11 cellular contexts compared by ENCODE assay signal in the genomic region with DNA sequence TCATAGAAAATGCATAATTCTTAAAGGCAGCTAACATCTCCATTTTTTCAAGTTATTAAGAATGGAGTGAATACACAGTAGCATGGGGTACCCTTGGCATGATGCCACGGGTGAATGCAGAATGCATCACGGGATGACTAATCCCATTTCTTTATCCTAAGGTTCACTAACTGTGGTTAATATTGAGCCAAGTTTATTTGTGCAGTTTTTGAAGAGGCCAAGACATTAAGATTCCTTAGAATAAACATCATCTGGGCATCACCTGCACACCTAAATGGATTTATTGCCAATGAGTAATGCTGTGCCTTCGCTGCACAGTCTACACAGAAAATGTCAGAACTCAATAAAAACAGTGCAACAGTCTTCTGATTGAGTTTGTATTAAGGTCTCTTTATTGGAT.
DNase-seq lines count a peak whose midpoint lies in the region; ATAC-seq, FAIRE-seq and TF ChIP-seq lines count a peak whose summit lies in the region.
"Had no signal": no experiment of that assay in that cellular context is flagged by ENCODE, and none has a peak within 500 bp of the region (broad histone marks: within the 10 kb centered on the region; RNA-seq: fewer than 3 reads in every experiment).

No MANE protein-coding gene starts in this region.

- POLR2A ChIA-PET in Caco-2 (lab: Charles Lee) = no interaction called here

- CTCF ChIA-PET in Caco-2 (lab: Charles Lee) = no interaction called here

- intact Hi-C loops in Caco-2 (cut with micrococcal nuclease; ENCODE audit: unreplicated experiment) = no loop called here
- intact Hi-C loops in ascending aorta (cut with DNase I) = no loop called here

- no peaks in the 10 kb centered on the region for H3K9me3 ChIP-seq in MG63
- H3K9me3 ChIP-seq in astrocyte (ENCODE audit: insufficient read depth, low read depth, low read length) = no peaks in the 10 kb centered on the region
- no peaks in the 10 kb centered on the region for H3K9me3 ChIP-seq in Caco-2
- no peaks in the 10 kb centered on the region for H3K9me3 ChIP-seq in ascending aorta

- peaks cover 7% of the 10 kb centered on the region for H3K4me1 ChIP-seq in astrocyte (ENCODE audit: insufficient read depth, low read length)
- no peaks in the 10 kb centered on the region for H3K4me1 ChIP-seq in Caco-2
- H3K4me1 ChIP-seq in ascending aorta = no peaks in the 10 kb centered on the region

- H4K20me1 ChIP-seq in astrocyte (ENCODE audit: insufficient read depth, low read length) = peaks cover 3% of the 10 kb centered on the region

- peak overlapping the region; percentile 35 for H3K4me2 ChIP-seq in astrocyte (ENCODE audit: low read length)

- H3K27me3 ChIP-seq in MG63 (no peaks in the 10 kb centered on the region), astrocyte (ENCODE audit: insufficient read depth, low read length) (no peaks in the 10 kb centered on the region), Caco-2 (replicated peaks; ENCODE audit: control insufficient read depth, insufficient read depth, low read length) (no peaks in the 10 kb centered on the region), ascending aorta (no peaks in the 10 kb centered on the region)

- H2AFZ ChIP-seq in astrocyte (ENCODE audit: low read depth, low read length) = no peak overlapping the region

- no peak overlapping the region for H3K9ac ChIP-seq in astrocyte (ENCODE audit: low read length)

- H3K36me3 ChIP-seq in MG63 = no peaks in the 10 kb centered on the region
- no peaks in the 10 kb centered on the region for H3K36me3 ChIP-seq in astrocyte (ENCODE audit: insufficient read depth, low read length)
- no peaks in the 10 kb centered on the region for H3K36me3 ChIP-seq in Caco-2 (ENCODE audit: control insufficient read depth, insufficient read depth, low read length)
- no peaks in the 10 kb centered on the region for H3K36me3 ChIP-seq in ascending aorta

- H3K36me3 Mint-ChIP-seq in astrocyte (ENCODE audit: low read depth, unreplicated experiment) (no peaks in the 10 kb centered on the region), Caco-2 (ENCODE audit: insufficient read depth, unreplicated experiment) (no peaks in the 10 kb centered on the region)

- BruUV-seq in Caco-2 (replicated peaks; lab: Mats Ljungman, UMichigan) = no TSS peak

- H3K4me3 Mint-ChIP-seq in astrocyte (ENCODE audit: unreplicated experiment) (no peak overlapping the region), Caco-2 (ENCODE audit: unreplicated experiment) (no peak overlapping the region)
- H3K4me3 Mint-ChIP-seq: effector memory CD8-positive, alpha-beta T cell had no signal

- no peak overlapping the region for H3K27ac Mint-ChIP-seq in astrocyte (ENCODE audit: unreplicated experiment)
- H3K27ac Mint-ChIP-seq in Caco-2 (ENCODE audit: unreplicated experiment) = no peak overlapping the region
- H3K27ac Mint-ChIP-seq: effector memory CD8-positive, alpha-beta T cell had no signal

- H3K27me3 Mint-ChIP-seq in astrocyte (ENCODE audit: low read depth, unreplicated experiment) = no peaks in the 10 kb centered on the region
- peaks cover 4% of the 10 kb centered on the region for H3K27me3 Mint-ChIP-seq in Caco-2 (ENCODE audit: insufficient read depth, unreplicated experiment)
- H3K27me3 Mint-ChIP-seq: effector memory CD8-positive, alpha-beta T cell had no signal

- H3K4me1 Mint-ChIP-seq in astrocyte (ENCODE audit: low read depth, unreplicated experiment) = peaks cover 27% of the 10 kb centered on the region
- no peaks in the 10 kb centered on the region for H3K4me1 Mint-ChIP-seq in Caco-2 (ENCODE audit: low read depth, unreplicated experiment)

- H3K4me3 ChIP-seq in MG63 = no peak overlapping the region
- H3K4me3 ChIP-seq in astrocyte (ENCODE audit: insufficient read depth, low read depth, low read length) = no peak overlapping the region
- H3K4me3 ChIP-seq in Caco-2 (ENCODE audit: low read depth, low read length) = no peak overlapping the region
- H3K4me3 ChIP-seq in ascending aorta = no peak overlapping the region

- H3K9me3 Mint-ChIP-seq in astrocyte (ENCODE audit: unreplicated experiment) = no peaks in the 10 kb centered on the region
- no peaks in the 10 kb centered on the region for H3K9me3 Mint-ChIP-seq in Caco-2 (ENCODE audit: unreplicated experiment)
- H3K9me3 Mint-ChIP-seq: effector memory CD8-positive, alpha-beta T cell had no signal

- H3K27ac ChIP-seq in astrocyte (ENCODE audit: low read depth, low read length) = no peak overlapping the region
- no peak overlapping the region for H3K27ac ChIP-seq in ascending aorta

- FAIRE-seq in astrocyte (lab: Jason Lieb, UNC) = peak; percentile 54

- H3K79me2 ChIP-seq in astrocyte (ENCODE audit: insufficient read depth, low read length) = no peaks in the 10 kb centered on the region

- DNase-seq in Daoy (ENCODE audit: low read depth) (peak; percentile 76), MG63 (peak; percentile 87), astrocyte (ENCODE audit: low read depth) (peak; percentile 88), kidney tubule cell (ENCODE audit: low spot score) (peak; percentile 99), Caco-2 (no peak), ascending aorta (ENCODE audit: low spot score in 2 of 2) (no peak), D341Med (ENCODE audit: low spot score) (no peak)
- DNase-seq in stimulated activated naive CD8-positive, alpha-beta T cell treated with anti-CD3 and anti-CD28 coated beads, Interleukin-15, Interleukin-2, amounts not matched to agents 100 U/mL and 50 U/mL, for 24 hours = no peak
- DNase-seq: effector memory CD8-positive, alpha-beta T cell; islet precursor cell; NCI-H1092 had no signal

- TF ChIP-seq CTCF in astrocyte (IDR thresholded peaks at IDR 0.05; ENCODE audit: insufficient read depth, low read depth, low read length) (no peak), Caco-2 (IDR thresholded peaks at IDR 0.05; ENCODE audit: insufficient read depth in 1 of 2, low read depth in 1 of 2, low read length in 1 of 2, severe bottlenecking in 1 of 2, unreplicated experiment in 1 of 2) (no peak), ascending aorta (IDR thresholded peaks at IDR 0.05) (no peak)

- ATAC-seq in stimulated activated naive CD8-positive, alpha-beta T cell treated with anti-CD3 and anti-CD28 coated beads, Interleukin-15, Interleukin-2, amounts not matched to agents 100 U/mL and 50 U/mL, for 24 hours = no peak
- ATAC-seq: effector memory CD8-positive, alpha-beta T cell had no signal

Comparison
In these comparisons a context has a peak if more than half of its experiments do, and no peak if none do; other contexts are left out.
1. DNase-seq: peak in Daoy (single experiment), MG63 (single experiment), astrocyte (single experiment) and kidney tubule cell (single experiment); none in Caco-2 (0 of 2), stimulated activated naive CD8-positive, alpha-beta T cell treated with anti-CD3 and anti-CD28 coated beads, Interleukin-15, Interleukin-2, amounts not matched to agents 100 U/mL and 50 U/mL, for 24 hours (single experiment), ascending aorta (0 of 2) and D341Med (single experiment).